In genomic region chr12:28192145-28192544, GRCh38 we compare ENCODE assay signal across 12 cellular contexts. TPM values are rescaled to one million over a fixed set of nuclear protein-coding genes. Genes with fewer than 3 reads are reported as not detected.
DNase-seq lines count a peak whose midpoint lies in the region; ATAC-seq, FAIRE-seq and TF ChIP-seq lines count a peak whose summit lies in the region.
"Had no signal": no experiment of that assay in that cellular context is flagged by ENCODE, and none has a peak within 500 bp of the region (broad histone marks: within the 10 kb centered on the region; RNA-seq: fewer than 3 reads in every experiment).

No MANE protein-coding gene starts in this region.

- H3K9me3 Mint-ChIP-seq in GM23338 (peaks cover 21% of the 10 kb centered on the region), naive B cell (peaks cover 0 to 3% (median 2%) of the 10 kb centered on the region in 7 donors)
- H3K9me3 Mint-ChIP-seq in activated naive CD8-positive, alpha-beta T cell treated with anti-CD3 and anti-CD28 coated beads for 36 hours, result peaks cover 17% of the 10 kb centered on the region

- no peaks in the 10 kb centered on the region for H4K20me1 ChIP-seq in GM23338 (replicated peaks; ENCODE audit: insufficient read depth)

- peaks cover 9% of the 10 kb centered on the region for H3K4me1 ChIP-seq in A549
- H3K4me1 ChIP-seq in GM23338 (ENCODE audit: insufficient read depth), result peaks cover 7% of the 10 kb centered on the region; the same call in 1 of the 2 replicates

- CTCF ChIA-PET in A549 (lab: Yijun Ruan, JAX), result interaction anchor here (0.7 to 1.7 kb wide), 5 partner anchors 19 to 680 kb away, joined by 3 to 4 read pairs (median 3); no protein-coding TSS in a partner anchor

- H3K4me3 ChIP-seq in A549 (no peak overlapping the region), GM23338 (no peak overlapping the region)

- no peaks in the 10 kb centered on the region for H3K9me3 ChIP-seq in A549

- no peak for TF ChIP-seq POLR2A in A549 (IDR thresholded peaks at IDR 0.05; ENCODE audit: low read length)

- no peak for TF ChIP-seq EP300 in A549 (IDR thresholded peaks at IDR 0.05)

- no peaks in the 10 kb centered on the region for H3F3A ChIP-seq in GM23338 (replicated peaks; ENCODE audit: low read depth)

- H3K79me2 ChIP-seq in GM23338 (replicated peaks; ENCODE audit: insufficient read depth), result peaks cover 62% of the 10 kb centered on the region

- peaks cover 20% of the 10 kb centered on the region for H3K36me3 Mint-ChIP-seq in GM23338 (ENCODE audit: low read depth)
- H3K36me3 Mint-ChIP-seq in activated naive CD8-positive, alpha-beta T cell treated with anti-CD3 and anti-CD28 coated beads for 36 hours, result peaks cover 53% of the 10 kb centered on the region
- peaks cover 14 to 18% of the 10 kb centered on the region in 2 donors for H3K36me3 Mint-ChIP-seq in naive B cell

- FAIRE-seq in A549 (lab: Jason Lieb, UNC), result no peak

- H3K4me2 ChIP-seq in A549 (peak overlapping the region; percentile 76), GM23338 (0 out of 2 replicates have a peak overlapping the region, but pooled peaks have one; percentile 98)

- H3K9me2 ChIP-seq in GM23338 (ENCODE audit: insufficient read depth), result no peaks in the 10 kb centered on the region

- H2AFZ ChIP-seq in GM23338, result no peak overlapping the region

- ATAC-seq in A549 (no peak), GM23338 (no peak), naive B cell (ENCODE audit: low read depth in 2 of 2) (no peak), HG03342 (IDR thresholded peaks at IDR 0.05; ENCODE audit: unreplicated experiment) (no peak)

- no peak overlapping the region for H3K27ac Mint-ChIP-seq in GM23338
- H3K27ac Mint-ChIP-seq in activated naive CD8-positive, alpha-beta T cell treated with anti-CD3 and anti-CD28 coated beads for 36 hours, result peak overlapping the region; percentile 98
- peak overlapping the region in 5 of 6 donors; percentile 76 to 99 (median 98) for H3K27ac Mint-ChIP-seq in naive B cell

- WGBS in A549 (ENCODE audit: missing lambda C conversion rate), result 51% methylated on average over 2 of the region's 2 CpGs

- TF ChIP-seq CTCF in A549 (IDR thresholded peaks at IDR 0.05) (no peak), GM23338 (conservative IDR thresholded peaks at IDR 0.05; ENCODE audit: low read depth in 2 of 2) (no peak)

- no peaks in the 10 kb centered on the region for H3K27me3 ChIP-seq in GM23338 (ENCODE audit: insufficient read depth)

- POLR2A ChIA-PET in A549 (lab: Yijun Ruan, JAX), result interaction anchor here (2.5 kb wide), 1 partner anchor 222 kb away, joined by 48 read pairs; no protein-coding TSS in a partner anchor

- no peaks in the 10 kb centered on the region for H3K36me3 ChIP-seq in GM23338 (ENCODE audit: insufficient read depth)

- H3K27ac ChIP-seq in A549, result no peak overlapping the region
- H3K27ac ChIP-seq in GM23338 (ENCODE audit: low read depth), result no peak overlapping the region

- no peak for DNase-seq in A549 (ENCODE audit: low read depth in 1 of 2, low spot score in 1 of 2)
- DNase-seq in GM23338 (ENCODE audit: low spot score), result no peak
- no peak for DNase-seq in activated naive CD8-positive, alpha-beta T cell treated with anti-CD3 and anti-CD28 coated beads for 36 hours
- no peak for DNase-seq in naive B cell
- DNase-seq in cerebellum (ENCODE audit: low spot score), result no peak
- no peak for DNase-seq in hippocampal formation (lab: John Stamatoyannopoulos, UW)
- DNase-seq in pons (ENCODE audit: low spot score), result no peak
- DNase-seq: activated CD4-positive, alpha-beta T cell treated with anti-CD3 and anti-CD28 coated beads, Interleukin-2, amount 50 U/mL, for 4 hours; NCI-H187; occipital lobe; stimulated activated CD4-positive, alpha-beta T cell treated with anti-CD3 and anti-CD28 coated beads, Interleukin-15, amount 100 ng/mL, for 24 hours had no signal

- H3K4me1 Mint-ChIP-seq in GM23338 (peaks cover 6% of the 10 kb centered on the region), naive B cell (peaks cover 31 to 51% (median 46%) of the 10 kb centered on the region in 3 donors)
- peaks cover 55% of the 10 kb centered on the region for H3K4me1 Mint-ChIP-seq in activated naive CD8-positive, alpha-beta T cell treated with anti-CD3 and anti-CD28 coated beads for 36 hours

- H3K4me3 Mint-ChIP-seq in GM23338 (no peak overlapping the region), naive B cell (peak overlapping the region in 5 of 8 donors; percentile 96 to 99 (median 97))
- H3K4me3 Mint-ChIP-seq in activated naive CD8-positive, alpha-beta T cell treated with anti-CD3 and anti-CD28 coated beads for 36 hours, result peak overlapping the region; percentile 94

- TF ChIP-seq RAD21 in A549 (conservative IDR thresholded peaks at IDR 0.05 in 1 of 2, IDR thresholded peaks at IDR 0.05 in 1 of 2), result no peak

- H3K27me3 Mint-ChIP-seq in GM23338 (ENCODE audit: insufficient read depth, low read depth, poor library complexity) (peaks cover 5% of the 10 kb centered on the region), naive B cell (no peaks in the 10 kb centered on the region)
- no peaks in the 10 kb centered on the region for H3K27me3 Mint-ChIP-seq in activated naive CD8-positive, alpha-beta T cell treated with anti-CD3 and anti-CD28 coated beads for 36 hours

TF ChIP-seq in A549, 52 proteins besides CTCF, POLR2A, EP300 and RAD21:
- TF ChIP-seq HOXB13 (CRISPR knock-in tag; IDR thresholded peaks at IDR 0.05; ENCODE audit: low read depth), result no peak
- no peak for TF ChIP-seq CHD2 (IDR thresholded peaks at IDR 0.05; ENCODE audit: low read length, partially characterized antibody)
- no peak for TF ChIP-seq SMC3 (IDR thresholded peaks at IDR 0.05)
- TF ChIP-seq CHD4 (IDR thresholded peaks at IDR 0.05; ENCODE audit: borderline replicate concordance), result no peak
- no peak for TF ChIP-seq FOSB (CRISPR knock-in tag; IDR thresholded peaks at IDR 0.05)
- no peak for TF ChIP-seq EHMT2 (IDR thresholded peaks at IDR 0.05; ENCODE audit: low read depth)
- TF ChIP-seq EHF (CRISPR knock-in tag; IDR thresholded peaks at IDR 0.05), result no peak
- no peak for TF ChIP-seq NPAS2 (CRISPR knock-in tag; IDR thresholded peaks at IDR 0.05; ENCODE audit: borderline replicate concordance)
- no peak for TF ChIP-seq MAFK (IDR thresholded peaks at IDR 0.05; ENCODE audit: partially characterized antibody)

TF ChIP-seq in GM23338, 12 proteins besides CTCF, POLR2A, EP300 and RAD21 (continues in another document):
- TF ChIP-seq STAT1 (IDR thresholded peaks at IDR 0.05; ENCODE audit: unreplicated experiment) (no peak), ZNF331 (CRISPR knock-in tag; IDR thresholded peaks at IDR 0.05; ENCODE audit: low read depth) (no peak), POLR2AphosphoS5 (IDR thresholded peaks at IDR 0.05; ENCODE audit: low read depth) (no peak), JUNB (IDR thresholded peaks at IDR 0.05; ENCODE audit: unreplicated experiment) (no peak)

RNA-seq across cellular contexts. Expression of gene CCDC91, which starts 1.9 kb away (rescaled TPM):
- 38.1 and 48.1 TPM in 2 replicates for polyA plus RNA-seq in A549 (2011; rRNA removed)
- polyA plus RNA-seq in A549 (2012; cell fraction: cytosol; rRNA removed), result 13.4 and 15.5 TPM in 2 replicates
- polyA plus RNA-seq in A549 (2012; cell fraction: nucleus; rRNA removed), result 4.8 and 6.1 TPM in 2 replicates
- polyA plus RNA-seq in A549 (2017; fragmentation: RNase III; extraction: RNeasy Plus Mini Kit Qiagen cat#74134 plus additional on column Dnase treatment), result 25.2 to 26.0 TPM (median 25.6 TPM) in 3 replicates
- 36.2 and 38.4 TPM in 2 replicates for polyA minus RNA-seq in A549 (2011; rRNA and poly(A)+ RNA removed)
- total RNA-seq in GM23338 (2014; rRNA removed; shearing (Covaris generic)), result 17.0 and 24.7 TPM in 2 replicates
- 40.0 and 48.7 TPM in 2 replicates for polyA plus RNA-seq in GM23338 (2016; fragmentation: Nextera tagmentation; extraction: Ambion mirVana)
- total RNA-seq in activated naive CD8-positive, alpha-beta T cell treated with anti-CD3 and anti-CD28 coated beads for 36 hours, result 10 to 100 TPM; 18.7 to 24.1 TPM
- polyA plus RNA-seq in naive B cell (ENCODE audit: low read depth in 6 of 6), result 10 to 100 TPM; 49.6 to 82.9 (median 68.4) TPM
- total RNA-seq in cerebellum, result 55.1 TPM
